ENCODE assay signal across 11 cellular contexts in genomic region chr5:149450199-149450598, GRCh38.
DNase-seq lines count a peak whose midpoint lies in the region; ATAC-seq and TF ChIP-seq lines count a peak whose summit lies in the region.
"Had no signal": no experiment of that assay in that cellular context is flagged by ENCODE, and none has a peak within 500 bp of the region (broad histone marks: within the 10 kb centered on the region; RNA-seq: fewer than 3 reads in every experiment).

No MANE protein-coding gene starts in this region.

- POLR2A ChIA-PET in activated CD8-positive, alpha-beta T cell treated with anti-CD3 and anti-CD28 coated beads for 36 hours (lab: Charles Lee) = no interaction called here

- H3K36me3 Mint-ChIP-seq in T-helper 17 cell (ENCODE audit: low read depth) = no peaks in the 10 kb centered on the region
- H3K36me3 Mint-ChIP-seq in activated CD8-positive, alpha-beta T cell treated with anti-CD3 and anti-CD28 coated beads for 36 hours (ENCODE audit: low read depth) = no peaks in the 10 kb centered on the region
- H3K36me3 Mint-ChIP-seq: activated naive CD4-positive, alpha-beta T cell treated with anti-CD3 and anti-CD28 coated beads, Interleukin-2, amount 50 U/mL, for 24 hours; naive thymus-derived CD4-positive, alpha-beta T cell had no signal

- no peaks in the 10 kb centered on the region for H3K9me3 ChIP-seq in T-helper 17 cell (ENCODE audit: control insufficient read depth, low read length, poor library complexity, severe bottlenecking)

- peaks cover 3% of the 10 kb centered on the region for H3K4me1 Mint-ChIP-seq in T-helper 17 cell
- no peaks in the 10 kb centered on the region for H3K4me1 Mint-ChIP-seq in activated CD8-positive, alpha-beta T cell treated with anti-CD3 and anti-CD28 coated beads for 36 hours (ENCODE audit: low read depth)
- H3K4me1 Mint-ChIP-seq: activated naive CD4-positive, alpha-beta T cell treated with anti-CD3 and anti-CD28 coated beads, Interleukin-2, amount 50 U/mL, for 24 hours had no signal

- DNase-seq in T-helper 17 cell = no peak
- peak; percentile 71 for DNase-seq in fibroblast of peridontal ligament (ENCODE audit: extremely low read depth)
- DNase-seq in myocyte (ENCODE audit: low read depth) = peak; percentile 91
- DNase-seq in ureter (ENCODE audit: low spot score) = peak; percentile 68
- no peak for DNase-seq in activated CD8-positive, alpha-beta T cell treated with anti-CD3 and anti-CD28 coated beads for 36 hours
- DNase-seq in NCI-H2107 (lab: John Stamatoyannopoulos, UW) = no peak
- DNase-seq: DMS79 treated with DMSO at 0.1 percent for 48 hours; naive thymus-derived CD4-positive, alpha-beta T cell; OCI-M1 had no signal

- TF ChIP-seq CTCF in activated CD8-positive, alpha-beta T cell treated with anti-CD3 and anti-CD28 coated beads for 36 hours (IDR thresholded peaks at IDR 0.05) = no peak

- CTCF ChIA-PET in activated CD8-positive, alpha-beta T cell treated with anti-CD3 and anti-CD28 coated beads for 36 hours (lab: Charles Lee) = interaction anchor here (2.2 kb wide), 1 partner anchor 15 kb away, joined by 7 read pairs; no protein-coding TSS in a partner anchor

- H3K27me3 Mint-ChIP-seq in T-helper 17 cell = peaks cover 16% of the 10 kb centered on the region
- no peaks in the 10 kb centered on the region for H3K27me3 Mint-ChIP-seq in activated CD8-positive, alpha-beta T cell treated with anti-CD3 and anti-CD28 coated beads for 36 hours
- H3K27me3 Mint-ChIP-seq: activated naive CD4-positive, alpha-beta T cell treated with anti-CD3 and anti-CD28 coated beads, Interleukin-2, amount 50 U/mL, for 24 hours had no signal

- intact Hi-C loops in activated CD8-positive, alpha-beta T cell treated with anti-CD3 and anti-CD28 coated beads for 36 hours (cut with micrococcal nuclease) = no loop called here

- ATAC-seq in T-helper 17 cell (no peak), GM21367 (IDR thresholded peaks at IDR 0.05; ENCODE audit: unreplicated experiment) (no peak)
- no peak for ATAC-seq in activated CD8-positive, alpha-beta T cell treated with anti-CD3 and anti-CD28 coated beads for 36 hours
- ATAC-seq: naive thymus-derived CD4-positive, alpha-beta T cell had no signal

- peak overlapping the region; percentile 57 for H3K27ac Mint-ChIP-seq in T-helper 17 cell
- no peak overlapping the region for H3K27ac Mint-ChIP-seq in activated CD8-positive, alpha-beta T cell treated with anti-CD3 and anti-CD28 coated beads for 36 hours
- H3K27ac Mint-ChIP-seq: activated naive CD4-positive, alpha-beta T cell treated with anti-CD3 and anti-CD28 coated beads, Interleukin-2, amount 50 U/mL, for 24 hours; naive thymus-derived CD4-positive, alpha-beta T cell had no signal

- H3K9me3 Mint-ChIP-seq in activated CD8-positive, alpha-beta T cell treated with anti-CD3 and anti-CD28 coated beads for 36 hours = no peaks in the 10 kb centered on the region
- H3K9me3 Mint-ChIP-seq: activated naive CD4-positive, alpha-beta T cell treated with anti-CD3 and anti-CD28 coated beads, Interleukin-2, amount 50 U/mL, for 24 hours; naive thymus-derived CD4-positive, alpha-beta T cell had no signal

- no peak overlapping the region for H3K4me3 Mint-ChIP-seq in T-helper 17 cell
- no peak overlapping the region for H3K4me3 Mint-ChIP-seq in activated CD8-positive, alpha-beta T cell treated with anti-CD3 and anti-CD28 coated beads for 36 hours
- H3K4me3 Mint-ChIP-seq: activated naive CD4-positive, alpha-beta T cell treated with anti-CD3 and anti-CD28 coated beads, Interleukin-2, amount 50 U/mL, for 24 hours; naive thymus-derived CD4-positive, alpha-beta T cell had no signal

Comparison
In these comparisons a context has a peak if more than half of its experiments do, and no peak if none do; other contexts are left out.
1. DNase-seq: peak in fibroblast of peridontal ligament (single experiment), myocyte (single experiment) and ureter (single experiment); none in T-helper 17 cell (0 of 3), activated CD8-positive, alpha-beta T cell treated with anti-CD3 and anti-CD28 coated beads for 36 hours (single experiment) and NCI-H2107 (single experiment).